25 cellular contexts compared by ENCODE assay signal in genomic region chr4:154487144-154487543, GRCh38.
"Had no signal": no experiment of that assay in that cellular context is flagged by ENCODE, and none has a peak within 500 bp of the region (broad histone marks: within the 10 kb centered on the region; RNA-seq: fewer than 3 reads in every experiment).

No MANE protein-coding gene starts in this region.

- DNase-seq: activated CD4-positive, alpha-beta memory T cell treated with anti-CD3 and anti-CD28 coated beads for 36 hours; activated CD4-positive, alpha-beta T cell treated with anti-CD3 and anti-CD28 coated beads for 4 hours; activated CD4-positive, alpha-beta T cell treated with anti-CD3 and anti-CD28 coated beads, Interleukin-2, amount 50 U/mL, for 1 hour; activated CD8-positive, alpha-beta memory T cell treated with anti-CD3 and anti-CD28 coated beads, Interleukin-2, amount 50 U/mL, for 4 hours; activated gamma-delta T cell treated with Interleukin-2 at 50 U/mL for 16 hours; activated naive CD4-positive, alpha-beta T cell treated with anti-CD3 and anti-CD28 coated beads for 36 hours; activated T-cell treated with anti-CD3 and anti-CD28 coated beads for 4 hours; activated T-cell treated with anti-CD3 and anti-CD28 coated beads, Interleukin-2, amount 50 U/mL, for 4 hours; adrenal gland; body of pancreas; Karpas-422; KBM-7; NCI-H1048; NCI-H1105 treated with DMSO at 0.1 percent for 48 hours; NCI-H1436; NCI-H1694; NCI-H1930; NCI-H2081 treated with DMSO at 0.1 percent for 48 hours; NCI-H345; NCI-H524 treated with DMSO at 0.1 percent for 48 hours; NK-92 treated with Interleukin-12 subunit alpha and Interleukin-12 subunit beta, amount 100 ng/mL, for 24 hours; PC-9; Right ventricle myocardium superior; SK-N-SH had no signal

- FAIRE-seq: astrocyte had no signal
